In the genomic region with DNA sequence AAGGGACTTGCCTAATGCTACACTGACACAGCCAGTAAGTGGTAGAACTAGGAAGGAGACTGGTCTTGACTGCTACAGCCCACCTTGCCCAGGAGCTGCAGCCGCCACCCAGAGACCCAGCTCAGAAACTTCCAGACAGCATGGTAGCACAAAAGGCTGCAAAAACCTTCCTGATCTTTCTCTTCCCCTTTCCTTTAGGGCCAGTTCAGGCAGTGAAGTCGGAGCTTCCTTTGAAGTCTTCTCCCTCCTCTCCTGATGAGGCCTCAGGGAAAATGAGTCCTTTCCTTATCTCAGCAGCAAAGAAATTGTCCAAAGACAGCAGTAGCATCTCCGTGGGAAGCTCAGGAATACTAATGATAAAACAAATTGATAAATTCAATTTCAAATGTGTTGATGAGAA, we compare ENCODE assay signal across 2 cellular contexts.
TF ChIP-seq lines count a peak whose summit lies in the region.

No MANE protein-coding gene starts in this region.

TF ChIP-seq in HEK293, 187 proteins besides CTCF, POLR2A, EP300 and RAD21 (continued from another document):
- TF ChIP-seq ZNF112 (tag by site-specific recombination; IDR thresholded peaks at IDR 0.05) (no peak), KLF10 (tag by site-specific recombination; IDR thresholded peaks at IDR 0.05) (no peak), ZNF76 (tag by site-specific recombination; IDR thresholded peaks at IDR 0.05; ENCODE audit: borderline replicate concordance, low read depth) (no peak), ZNF214 (tag by site-specific recombination; IDR thresholded peaks at IDR 0.05; ENCODE audit: borderline replicate concordance) (no peak), ZNF596 (tag by site-specific recombination; IDR thresholded peaks at IDR 0.05) (no peak), ZNF513 (tag by site-specific recombination; IDR thresholded peaks at IDR 0.05) (no peak)

TF ChIP-seq in endothelial cell of umbilical vein, 7 proteins besides CTCF, POLR2A, EP300 and RAD21 (continued from another document):
- TF ChIP-seq MAX (IDR thresholded peaks at IDR 0.05; ENCODE audit: insufficient read depth, insufficient read length) = no peak
- TF ChIP-seq GATA2 (IDR thresholded peaks at IDR 0.05; ENCODE audit: insufficient read depth, insufficient read length, low read depth, low read length) = no peak
- no peak for TF ChIP-seq FOS (IDR thresholded peaks at IDR 0.05; ENCODE audit: borderline replicate concordance, insufficient read depth, low read length)
- no peak for TF ChIP-seq MYC (IDR thresholded peaks at IDR 0.05; ENCODE audit: low read depth, low read length)
TF ChIP-seq in endothelial cell of umbilical vein: peak in this region for 0.
